In genomic region chr22:40265783-40266182, GRCh38 we compare ENCODE assay signal across 13 cellular contexts.
DNase-seq lines count a peak whose midpoint lies in the region; TF ChIP-seq lines count a peak whose summit lies in the region.
"Had no signal": no experiment of that assay in that cellular context is flagged by ENCODE, and none has a peak within 500 bp of the region (broad histone marks: within the 10 kb centered on the region; RNA-seq: fewer than 3 reads in every experiment).

No MANE protein-coding gene starts in this region.

- no peak overlapping the region for H3K4me3 ChIP-seq in brain microvascular endothelial cell (ENCODE audit: low read depth, low read length)
- H3K4me3 ChIP-seq in spleen: no peak overlapping the region
- H3K4me3 ChIP-seq: esophagus squamous epithelium, GM23248, neural progenitor cell had no signal

- H3K27me3 Mint-ChIP-seq in activated T-cell treated with anti-CD3 and anti-CD28 coated beads, Interleukin-2, amount 50 U/mL, for 24 hours: no peaks in the 10 kb centered on the region

- TF ChIP-seq CTCF in brain microvascular endothelial cell (IDR thresholded peaks at IDR 0.05; ENCODE audit: low read depth, low read length, missing control alignments): no peak
- TF ChIP-seq CTCF in spleen (IDR thresholded peaks at IDR 0.05 in 8 of 11, conservative IDR thresholded peaks at IDR 0.05 in 3 of 11): no peak

- in situ Hi-C loops in brain microvascular endothelial cell (cut with HindIII; ENCODE audit: low pct_ligation_motif_present, low sequenced_read_pairs): no loop called here

- no peaks in the 10 kb centered on the region for H3K9me3 ChIP-seq in spleen
- H3K9me3 ChIP-seq: esophagus squamous epithelium had no signal

- H3K36me3 ChIP-seq in brain microvascular endothelial cell (replicated peaks) (peaks cover 5% of the 10 kb centered on the region), spleen (peaks cover 6 to 99% (median 63%) of the 10 kb centered on the region in 6 donors)

- peaks cover 48% of the 10 kb centered on the region for H3K4me1 Mint-ChIP-seq in activated T-cell treated with anti-CD3 and anti-CD28 coated beads, Interleukin-2, amount 50 U/mL, for 24 hours (ENCODE audit: low read depth)

- WGBS in spleen, 5 donors: 10 to 28% (median 12%) methylated on average over 4 of the region's 4 CpGs

- H3K4me3 Mint-ChIP-seq in activated T-cell treated with anti-CD3 and anti-CD28 coated beads, Interleukin-2, amount 50 U/mL, for 24 hours: no peak overlapping the region
- H3K4me3 Mint-ChIP-seq: neural progenitor cell had no signal

- H3K27me3 ChIP-seq in brain microvascular endothelial cell (replicated peaks) (no peaks in the 10 kb centered on the region), spleen (replicated peaks in 1 of 7) (no peaks in the 10 kb centered on the region)
- H3K27me3 ChIP-seq: esophagus squamous epithelium, neural progenitor cell had no signal

- peaks cover 82% of the 10 kb centered on the region for H3K36me3 Mint-ChIP-seq in activated T-cell treated with anti-CD3 and anti-CD28 coated beads, Interleukin-2, amount 50 U/mL, for 24 hours (ENCODE audit: low read depth)

- peaks cover 8 to 65% (median 36%) of the 10 kb centered on the region in 6 donors for H3K4me1 ChIP-seq in spleen

- DNase-seq in activated T-cell treated with anti-CD3 and anti-CD28 coated beads, Interleukin-2, amount 50 U/mL, for 24 hours: no peak
- no peak for DNase-seq in activated T-cell treated with anti-CD3 and anti-CD28 coated beads for 4 hours
- peak; percentile 73 for DNase-seq in MV-4-11 (lab: John Stamatoyannopoulos, UW)
- peak; percentile 6 for DNase-seq in brain microvascular endothelial cell
- no peak for DNase-seq in spleen
- no peak for DNase-seq in 8988T
- DNase-seq in GM19238 (ENCODE audit: insufficient read length, low spot score): no peak
- no peak for DNase-seq in COLO668 (lab: John Stamatoyannopoulos, UW; ENCODE audit: unreplicated experiment)
- DNase-seq: activated CD4-positive, alpha-beta T cell treated with anti-CD3 and anti-CD28 coated beads, Interleukin-2, amount 50 U/mL, for 1 hour; esophagus squamous epithelium; GM23248; NCI-H226 had no signal

- H3K9me3 Mint-ChIP-seq in activated T-cell treated with anti-CD3 and anti-CD28 coated beads, Interleukin-2, amount 50 U/mL, for 24 hours: no peaks in the 10 kb centered on the region
- H3K9me3 Mint-ChIP-seq: neural progenitor cell had no signal

- TF ChIP-seq POLR2A in spleen (IDR thresholded peaks at IDR 0.05): no peak

- intact Hi-C loops in spleen (cut with DNase I; ENCODE audit: low total_unique reads): no loop called here

- H3K27ac ChIP-seq in brain microvascular endothelial cell: no peak overlapping the region
- H3K27ac ChIP-seq in spleen: peak overlapping the region in 6 of 8 donors; percentile 26 to 66 (median 51)
- H3K27ac ChIP-seq: esophagus squamous epithelium, GM23248, neural progenitor cell had no signal

- peak overlapping the region; percentile 82 for H3K27ac Mint-ChIP-seq in activated T-cell treated with anti-CD3 and anti-CD28 coated beads, Interleukin-2, amount 50 U/mL, for 24 hours
- H3K27ac Mint-ChIP-seq: neural progenitor cell had no signal

Comparison
In these comparisons a context has a peak if more than half of its experiments do, and no peak if none do; other contexts are left out.
1. DNase-seq: peak in MV-4-11 (single experiment) and brain microvascular endothelial cell (single experiment); none in activated T-cell treated with anti-CD3 and anti-CD28 coated beads, Interleukin-2, amount 50 U/mL, for 24 hours (single experiment), activated T-cell treated with anti-CD3 and anti-CD28 coated beads for 4 hours (single experiment), spleen (single experiment), 8988T (single experiment), GM19238 (single experiment) and COLO668 (single experiment).